8 cellular contexts compared by ENCODE assay signal in genomic region chr9:137076636-137077009, GRCh38. TPM values are rescaled to one million over a fixed set of nuclear protein-coding genes. Genes with fewer than 3 reads are reported as not detected.
DNase-seq lines count a peak whose midpoint lies in the region; ATAC-seq and TF ChIP-seq lines count a peak whose summit lies in the region.

No MANE protein-coding gene starts in this region.

- H3K27ac ChIP-seq in heart left ventricle (peak overlapping the region in 10 of 12 donors; percentile 18 to 83 (median 64)), brain microvascular endothelial cell (no peak overlapping the region)

- peak in 1 of 4 donors; percentile 8 for ATAC-seq in heart left ventricle
- no peak for ATAC-seq in left ventricle myocardium superior
- no peak for ATAC-seq in HG03196 (IDR thresholded peaks at IDR 0.05; ENCODE audit: unreplicated experiment)
- ATAC-seq in HG03432 (IDR thresholded peaks at IDR 0.05; ENCODE audit: unreplicated experiment), result no peak

- DNase-seq in heart left ventricle (no peak), left ventricle myocardium superior (no peak), brain microvascular endothelial cell (no peak), glomerular visceral epithelial cell (ENCODE audit: extremely low spot score) (no peak)
- no peak for DNase-seq in stimulated activated CD4-positive, alpha-beta T cell treated with anti-CD3 and anti-CD28 coated beads, Interleukin-1b, Interleukin-23, amount 100 ng/mL, for 48 hours

- H3K4me1 ChIP-seq in heart left ventricle (peaks cover 0 to 50% (median 11%) of the 10 kb centered on the region in 12 donors), mononuclear cell (ENCODE audit: insufficient read depth, low read length) (peaks cover 62% of the 10 kb centered on the region)

- H3K9me3 ChIP-seq in heart left ventricle (no peaks in the 10 kb centered on the region), mononuclear cell (ENCODE audit: low read depth, low read length) (no peaks in the 10 kb centered on the region)

- in situ Hi-C loops in brain microvascular endothelial cell (cut with HindIII; ENCODE audit: low pct_ligation_motif_present, low sequenced_read_pairs), result no loop called here

- WGBS in heart left ventricle, 4 donors, result 64 to 74% (median 71%) methylated on average over 14 to 15 of the region's 15 CpGs

- TF ChIP-seq POLR2A in heart left ventricle (IDR thresholded peaks at IDR 0.05), result no peak

- H3K27me3 ChIP-seq in heart left ventricle (no peaks in the 10 kb centered on the region), brain microvascular endothelial cell (replicated peaks) (no peaks in the 10 kb centered on the region), mononuclear cell (ENCODE audit: insufficient read depth, low read length) (no peaks in the 10 kb centered on the region)

- H3K4me3 ChIP-seq in heart left ventricle, result peak overlapping the region in 11 of 12 donors; percentile 57 to 85 (median 72)
- peak overlapping the region; percentile 70 for H3K4me3 ChIP-seq in brain microvascular endothelial cell (ENCODE audit: low read depth, low read length)
- H3K4me3 ChIP-seq in mononuclear cell (ENCODE audit: low read length), result peak overlapping the region; percentile 24

- no peak for TF ChIP-seq CTCF in heart left ventricle (IDR thresholded peaks at IDR 0.05)
- TF ChIP-seq CTCF in brain microvascular endothelial cell (IDR thresholded peaks at IDR 0.05; ENCODE audit: low read depth, low read length, missing control alignments), result no peak

- intact Hi-C loops in heart left ventricle (cut with DNase I) (no loop called here), left ventricle myocardium superior (cut with micrococcal nuclease) (no loop called here)

- H3K36me3 ChIP-seq in heart left ventricle, result peaks cover 0 to 34% (median 27%) of the 10 kb centered on the region in 9 donors
- H3K36me3 ChIP-seq in brain microvascular endothelial cell (replicated peaks), result no peaks in the 10 kb centered on the region

RNA-seq across cellular contexts. Expression of gene UAP1L1, which starts 0.7 kb away (rescaled TPM):
- 10 to 100 TPM in 4 of 9 donors, 1 to 10 TPM in 5; 5.9 to 15.1 (median 9.4) TPM for total RNA-seq in heart left ventricle
- polyA plus RNA-seq in heart left ventricle, result 10 to 100 TPM in 1 of 2 donors, 1 to 10 TPM in 1; 3.9 to 12.4 TPM
- 12.6 TPM for total RNA-seq in left ventricle myocardium superior
- 6.2 TPM for total RNA-seq in mononuclear cell

RNA-seq across cellular contexts. Expression of gene SAPCD2, which starts 6.3 kb away (rescaled TPM):
- total RNA-seq in heart left ventricle (1 to 10 TPM in 1 of 9 donors, under 1 TPM in 8; 0.09 to 2.0 (median 0.20) TPM), left ventricle myocardium superior (0.12 TPM), mononuclear cell (3.3 TPM)
- polyA plus RNA-seq in heart left ventricle, result under 1 TPM; 0.15 to 0.22 TPM

RNA-seq across cellular contexts. Expression of gene MAN1B1, which starts 10.2 kb away (rescaled TPM):
- 10 to 100 TPM; 17.6 to 40.6 (median 21.7) TPM for total RNA-seq in heart left ventricle
- polyA plus RNA-seq in heart left ventricle, result 10 to 100 TPM; 26.7 to 29.5 TPM
- 21.4 TPM for total RNA-seq in left ventricle myocardium superior
- 30.3 TPM for total RNA-seq in mononuclear cell

RNA-seq across cellular contexts. Expression of gene ENTPD2, which starts 22.8 kb away (rescaled TPM):
- 1 to 10 TPM in 8 of 9 donors, under 1 TPM in 1; 0.85 to 2.9 (median 1.2) TPM for total RNA-seq in heart left ventricle
- 1 to 10 TPM in 1 of 2 donors, under 1 TPM in 1; 0.50 to 1.2 TPM for polyA plus RNA-seq in heart left ventricle
- 2.1 TPM for total RNA-seq in left ventricle myocardium superior
- total RNA-seq in mononuclear cell, result not detected

RNA-seq across cellular contexts. Expression of gene NPDC1, which starts 30.6 kb away (rescaled TPM):
- total RNA-seq in heart left ventricle, result 100 to 1,000 TPM in 1 of 9 donors, 10 to 100 TPM in 8; 45.1 to 114 (median 55.1) TPM
- 10 to 100 TPM; 38.4 to 71.7 TPM for polyA plus RNA-seq in heart left ventricle
- total RNA-seq in left ventricle myocardium superior, result 59.0 TPM
- total RNA-seq in mononuclear cell, result 2.5 TPM
